In the genomic region with DNA sequence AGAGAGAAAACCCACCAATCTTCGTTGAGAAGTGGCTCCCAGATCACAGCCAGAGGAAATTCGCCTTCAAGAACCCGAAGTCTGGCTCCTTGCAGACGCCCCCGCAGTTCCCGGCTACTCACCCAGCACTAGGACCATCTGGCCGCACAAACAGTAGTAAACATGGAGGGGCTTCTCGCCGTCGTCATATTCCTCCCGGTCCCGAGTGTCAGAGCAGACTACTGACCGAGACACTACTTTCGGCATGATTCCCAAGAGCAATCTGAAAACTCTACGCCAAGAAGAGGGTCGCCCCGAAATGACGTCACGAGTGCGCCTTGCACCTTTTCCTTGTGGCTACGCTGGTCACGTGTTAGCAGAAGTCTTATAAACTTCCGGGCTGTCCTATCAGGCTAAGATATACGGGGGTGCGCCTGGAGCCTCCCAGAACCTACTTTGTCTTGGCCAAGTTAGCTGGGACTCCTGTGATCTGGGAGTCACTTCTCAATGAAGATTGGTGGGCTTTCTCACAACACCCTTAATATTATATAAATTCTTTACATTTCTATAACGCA, we compare ENCODE assay signal across 8 cellular contexts. TPM values are rescaled to one million over a fixed set of nuclear protein-coding genes. Genes with fewer than 3 reads are reported as not detected.
DNase-seq lines count a peak whose midpoint lies in the region; ATAC-seq and TF ChIP-seq lines count a peak whose summit lies in the region.

A gene (minus strand): TSS at position 300 of the 554 bp plus-strand sequence. CDS start 54 bp downstream, at position 246.

- no peaks in the 10 kb centered on the region for H3K27me3 ChIP-seq in right atrium auricular region
- no peaks in the 10 kb centered on the region for H3K27me3 ChIP-seq in psoas muscle (ENCODE audit: insufficient read depth in 3 of 3, low read length in 2 of 3)

- H3K36me3 ChIP-seq in right atrium auricular region (no peaks in the 10 kb centered on the region), psoas muscle (ENCODE audit: insufficient read depth in 1 of 2, low read depth in 1 of 2) (no peaks in the 10 kb centered on the region), urinary bladder (ENCODE audit: insufficient read depth) (no peaks in the 10 kb centered on the region)

- in situ Hi-C loops in GM13977 (cut with MboI; ENCODE audit: low pct_unique_long_range_greater_than_20kb, low sequenced_read_pairs, unreplicated experiment), result no loop called here

- TF ChIP-seq CTCF in GM13977 (IDR thresholded peaks at IDR 0.05; ENCODE audit: extremely low read depth, insufficient read depth, missing control alignments), result no peak
- no peak for TF ChIP-seq CTCF in right atrium auricular region (IDR thresholded peaks at IDR 0.05)
- TF ChIP-seq CTCF in psoas muscle (IDR thresholded peaks at IDR 0.05), result no peak

- H3K9me3 ChIP-seq in right atrium auricular region (no peaks in the 10 kb centered on the region), psoas muscle (no peaks in the 10 kb centered on the region)

- H3K4me1 ChIP-seq in right atrium auricular region (peaks cover 0 to 7% of the 10 kb centered on the region in 2 donors), psoas muscle (no peaks in the 10 kb centered on the region), urinary bladder (ENCODE audit: insufficient read depth) (no peaks in the 10 kb centered on the region)

- intact Hi-C loops in psoas muscle (cut with DNase I), result no loop called here

- peak within 1 kb of the TSS; percentile 56 to 61 for H3K4me3 ChIP-seq in right atrium auricular region
- peak within 1 kb of the TSS; percentile 73 for H3K4me3 ChIP-seq in psoas muscle
- H3K4me3 ChIP-seq in urinary bladder (ENCODE audit: low read depth, low read length), result peak within 1 kb of the TSS; percentile 53

- WGBS in psoas muscle, 3 donors, result 1 to 24% (median 2%) methylated on average over 24 to 26 of the region's 26 CpGs
- 1% methylated on average over 26 of the region's 26 CpGs for WGBS in urinary bladder

- peak within 1 kb of the TSS; percentile 64 to 70 for H3K27ac ChIP-seq in right atrium auricular region
- H3K27ac ChIP-seq in psoas muscle, result peak within 1 kb of the TSS; percentile 79
- peak within 1 kb of the TSS; percentile 38 for H3K27ac ChIP-seq in urinary bladder (ENCODE audit: low read depth)

- ATAC-seq in HG02938 (IDR thresholded peaks at IDR 0.05; ENCODE audit: unreplicated experiment), result peak; percentile 80
- ATAC-seq in psoas muscle, result peak; percentile 93 to 99 (median 98)

- DNase-seq in GM13977 (ENCODE audit: low spot score), result peak; percentile 83
- peak; percentile 71 for DNase-seq in NCI-H187 treated with DMSO at 0.1 percent for 48 hours (lab: John Stamatoyannopoulos, UW)
- peak; percentile 40 to 95 (median 76) for DNase-seq in T-helper 2 cell
- DNase-seq in amygdala (lab: John Stamatoyannopoulos, UW), result peak in 55 of 56 donors; percentile 2 to 87 (median 60)
- DNase-seq in right atrium auricular region (ENCODE audit: low spot score), result peak; percentile 93
- DNase-seq in psoas muscle, result peak; percentile 88 to 94

RNA-seq across cellular contexts. Expression of the gene that starts here (rescaled TPM):
- total RNA-seq in right atrium auricular region (10 to 100 TPM; 17.4 to 17.8 TPM), psoas muscle (10 to 100 TPM in 2 of 4 donors, 1 to 10 TPM in 2; 8.1 to 15.4 (median 11.3) TPM), urinary bladder (35.1 TPM)
- polyA plus RNA-seq in psoas muscle (10 to 100 TPM in 2 of 3 donors, 1 to 10 TPM in 1; 8.0 to 14.7 (median 13.4) TPM), urinary bladder (23.0 TPM)

Comparison
In these comparisons a context has a peak if more than half of its experiments do, and no peak if none do; other contexts are left out.
1. Peak in every context shown above with its lines: DNase-seq, ATAC-seq, H3K4me3 ChIP-seq and H3K27ac ChIP-seq.